In the genomic region with DNA sequence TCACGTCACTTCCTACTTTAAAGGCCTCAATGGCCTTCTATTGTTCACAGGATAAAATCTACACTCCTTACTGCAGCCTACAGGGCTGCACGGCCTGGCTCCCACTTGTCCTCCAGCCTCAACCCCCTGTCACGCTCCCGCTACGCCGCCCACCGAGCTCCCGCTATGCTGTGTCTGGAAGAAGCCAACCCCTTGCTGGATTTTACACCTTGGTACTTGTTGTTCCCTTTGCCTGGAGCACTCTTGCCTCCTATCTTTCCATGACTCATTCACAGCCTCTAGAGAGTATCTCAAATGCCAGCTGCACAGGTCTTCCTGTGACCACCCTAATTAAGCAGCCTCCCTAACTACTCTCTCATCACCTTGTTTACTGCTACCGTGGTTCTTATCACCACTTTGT, we compare ENCODE assay signal across 20 cellular contexts.
"Had no signal": no experiment of that assay in that cellular context is flagged by ENCODE, and none has a peak within 500 bp of the region (broad histone marks: within the 10 kb centered on the region; RNA-seq: fewer than 3 reads in every experiment).

No MANE protein-coding gene starts in this region.

- H3K9ac ChIP-seq: parathyroid adenoma had no signal

- H3K4me3 ChIP-seq: ascending aorta, left lung, mucosa of descending colon, suprapubic skin, transverse colon, uterus had no signal

- DNase-seq: activated effector memory CD4-positive, alpha-beta T cell treated with anti-CD3 and anti-CD28 coated beads, Interleukin-2, amount 50 U/mL, for 16 hours; activated naive CD4-positive, alpha-beta T cell treated with anti-CD3 and anti-CD28 coated beads, Interleukin-2, amount 50 U/mL, for 16 hours; activated T-cell treated with anti-CD3 and anti-CD28 coated beads, Interleukin-2, amount 50 U/mL, for 72 hours; effector memory CD4-positive, alpha-beta T cell; hypothalamus; kidney; mucosa of descending colon; naive thymus-derived CD4-positive, alpha-beta T cell; stimulated activated CD4-positive, alpha-beta T cell treated with anti-CD3 and anti-CD28 coated beads, Interleukin-2, amount 100 ng/mL, for 48 hours; T1000; transverse colon; uterus had no signal

- H3K9me3 ChIP-seq: ascending aorta, left lung, mucosa of descending colon, neutrophil, suprapubic skin, transverse colon, uterus had no signal

- H3K4me3 Mint-ChIP-seq: activated T-cell treated with anti-CD3 and anti-CD28 coated beads, Interleukin-2, amount 50 U/mL, for 72 hours; dendritic cell treated with granulocyte-macrophage colony-stimulating factor and Interleukin-4, amounts not matched to agents 40 ng/mL and 50 ng/mL, for 4 days; naive thymus-derived CD4-positive, alpha-beta T cell; stimulated activated naive CD8-positive, alpha-beta T cell treated with anti-CD3 and anti-CD28 coated beads, Interleukin-15, Interleukin-2, amounts not matched to agents 100 ng/mL and 50 ng/mL, for 24 hours had no signal

- H3K9me3 Mint-ChIP-seq: dendritic cell treated with granulocyte-macrophage colony-stimulating factor and Interleukin-4, amounts not matched to agents 40 ng/mL and 50 ng/mL, for 4 days; stimulated activated naive CD8-positive, alpha-beta T cell treated with anti-CD3 and anti-CD28 coated beads, Interleukin-15, Interleukin-2, amounts not matched to agents 100 ng/mL and 50 ng/mL, for 24 hours had no signal

- H3K4me1 ChIP-seq: ascending aorta, left lung, parathyroid adenoma, transverse colon, uterus had no signal

- FAIRE-seq: kidney had no signal

- H3K79me2 ChIP-seq: parathyroid adenoma had no signal

- H3K27me3 Mint-ChIP-seq: dendritic cell treated with granulocyte-macrophage colony-stimulating factor and Interleukin-4, amounts not matched to agents 40 ng/mL and 50 ng/mL, for 4 days; naive thymus-derived CD4-positive, alpha-beta T cell; stimulated activated naive CD8-positive, alpha-beta T cell treated with anti-CD3 and anti-CD28 coated beads, Interleukin-15, Interleukin-2, amounts not matched to agents 100 ng/mL and 50 ng/mL, for 24 hours had no signal

- H2AFZ ChIP-seq: parathyroid adenoma had no signal

- H3K27ac Mint-ChIP-seq: activated T-cell treated with anti-CD3 and anti-CD28 coated beads, Interleukin-2, amount 50 U/mL, for 72 hours; dendritic cell treated with granulocyte-macrophage colony-stimulating factor and Interleukin-4, amounts not matched to agents 40 ng/mL and 50 ng/mL, for 4 days; naive thymus-derived CD4-positive, alpha-beta T cell; stimulated activated naive CD8-positive, alpha-beta T cell treated with anti-CD3 and anti-CD28 coated beads, Interleukin-15, Interleukin-2, amounts not matched to agents 100 ng/mL and 50 ng/mL, for 24 hours had no signal

- H3K36me3 ChIP-seq: ascending aorta, left lung, neutrophil, suprapubic skin, transverse colon, uterus had no signal

- H3K27ac ChIP-seq: ascending aorta, left lung, neutrophil, parathyroid adenoma, suprapubic skin, transverse colon, uterus had no signal

- ATAC-seq: activated CD4-positive, CD25-positive, alpha-beta regulatory T cell treated with anti-CD3 and anti-CD28 coated beads, Interleukin-2, amount 50 U/mL, for 24 hours; activated T-cell treated with anti-CD3 and anti-CD28 coated beads, Interleukin-2, amount 50 U/mL, for 72 hours; left lung; mucosa of descending colon; naive thymus-derived CD4-positive, alpha-beta T cell had no signal

- H3K27me3 ChIP-seq: ascending aorta, left lung, neutrophil, suprapubic skin, transverse colon, uterus had no signal
